In genomic region chr14:34983148-34983760, GRCh38 we compare ENCODE assay signal across 9 cellular contexts. TPM values are rescaled to one million over a fixed set of nuclear protein-coding genes. Genes with fewer than 3 reads are reported as not detected.
A peak's percentile ranks its signal among the peaks of the same experiment; 100 is the strongest.
DNase-seq lines count a peak whose midpoint lies in the region; ATAC-seq, FAIRE-seq and TF ChIP-seq lines count a peak whose summit lies in the region.
"Had no signal": no experiment of that assay in that cellular context is flagged by ENCODE, and none has a peak within 500 bp of the region (broad histone marks: within the 10 kb centered on the region; RNA-seq: fewer than 3 reads in every experiment).

No MANE protein-coding gene starts in this region.

- TF ChIP-seq POLR2A in ovary (IDR thresholded peaks at IDR 0.05), result no peak

- H4K20me1 ChIP-seq in Karpas-422 (ENCODE audit: insufficient read depth, low read depth, low read length), result no peaks in the 10 kb centered on the region

- CTCF ChIA-PET in CD4-positive, alpha-beta memory T cell (lab: Charles Lee; ENCODE audit: partially characterized antibody), result interaction anchor here (1.2 to 4.3 kb wide), 5 partner anchors 15 to 421 kb away, joined by 3 to 16 read pairs (median 7); partner anchors contain the start of genes BAZ1A, NFKBIA, PPP2R3C and PRORP

- WGBS in ovary, 3 donors, result 0 to 1% (median 0%) methylated on average over 28 of the region's 28 CpGs

- peak overlapping the region; percentile 78 for H2AFZ ChIP-seq in Karpas-422 (ENCODE audit: low read length)

- H3K36me3 ChIP-seq in CD4-positive, alpha-beta memory T cell (ENCODE audit: insufficient read depth, low read length), result no peaks in the 10 kb centered on the region
- no peaks in the 10 kb centered on the region; the same call in none of the 2 replicates for H3K36me3 ChIP-seq in Karpas-422 (ENCODE audit: insufficient read depth, low read length)
- no peaks in the 10 kb centered on the region for H3K36me3 ChIP-seq in ovary

- peak overlapping the region; percentile 98 for H3K27ac ChIP-seq in CD4-positive, alpha-beta memory T cell (ENCODE audit: low read depth, low read length)
- H3K27ac ChIP-seq in Karpas-422 (ENCODE audit: low read length) (peak overlapping the region; percentile 86), ovary (peak overlapping the region; percentile 67 to 96)

- POLR2A ChIA-PET in CD4-positive, alpha-beta memory T cell (lab: Charles Lee; ENCODE audit: partially characterized antibody), result interaction anchor here (0.6 to 6.9 kb wide), 23 partner anchors 10 to 447 kb away, joined by 3 to 128 read pairs (median 6); partner anchors contain the start of genes BAZ1A, FAM177A1, NFKBIA and PPP2R3C

- peaks cover 11 to 23% (median 20%) of the 10 kb centered on the region in 4 donors for H3K4me1 Mint-ChIP-seq in CD4-positive, alpha-beta memory T cell

- H3K79me2 ChIP-seq in Karpas-422 (ENCODE audit: low read length), result peaks cover 92% of the 10 kb centered on the region

- H3K9me3 Mint-ChIP-seq in CD4-positive, alpha-beta memory T cell, result no peaks in the 10 kb centered on the region
- H3K9me3 Mint-ChIP-seq: mesothelial cell of epicardium had no signal

- no peak for FAIRE-seq in D721Med (lab: Jason Lieb, UNC)

- no peaks in the 10 kb centered on the region for H3K9me2 ChIP-seq in Karpas-422 (replicated peaks; ENCODE audit: insufficient read depth, low read length)

- H3K4me2 ChIP-seq in Karpas-422 (ENCODE audit: low read depth, low read length, poor library complexity, severe bottlenecking), result peak overlapping the region; percentile 90

- peaks cover 5% of the 10 kb centered on the region in 2 donors for H3K36me3 Mint-ChIP-seq in CD4-positive, alpha-beta memory T cell

- H3K9ac ChIP-seq in Karpas-422 (ENCODE audit: low read length), result peak overlapping the region; percentile 82

- ATAC-seq in GM21717 (IDR thresholded peaks at IDR 0.05; ENCODE audit: unreplicated experiment), result peak; percentile 14

- no peak overlapping the region for H3K4me3 Mint-ChIP-seq in CD4-positive, alpha-beta memory T cell
- H3K4me3 Mint-ChIP-seq: mesothelial cell of epicardium had no signal

- H3K27me3 ChIP-seq in CD4-positive, alpha-beta memory T cell (ENCODE audit: insufficient read depth, low read length), result no peaks in the 10 kb centered on the region
- H3K27me3 ChIP-seq in Karpas-422 (ENCODE audit: low read length) (no peaks in the 10 kb centered on the region), ovary (no peaks in the 10 kb centered on the region)

- DNase-seq in CD4-positive, alpha-beta memory T cell, result no peak
- no peak for DNase-seq in Karpas-422
- DNase-seq in epidermal melanocyte (ENCODE audit: insufficient read length, low spot score), result peak; percentile 16
- DNase-seq in ovary, result no peak
- DNase-seq in glomerular visceral epithelial cell (ENCODE audit: extremely low spot score), result no peak
- no peak for DNase-seq in RPMI8226
- DNase-seq in D721Med (ENCODE audit: insufficient read length, low spot score), result no peak

- intact Hi-C loops in CD4-positive, alpha-beta memory T cell (cut with micrococcal nuclease), result loop anchor here (2.0 to 10.0 kb wide), 3 partner anchors 242 to 826 kb away; partner anchors contain the start of gene RALGAPA1
- intact Hi-C loops in ovary (cut with DNase I), result loop anchor here in 1 of 4 donors (5.0 kb wide), 1 partner anchor 64 kb away; the partner anchor contains the start of gene FAM177A1

- TF ChIP-seq EP300 in ovary (IDR thresholded peaks at IDR 0.05), result no peak

- TF ChIP-seq CTCF in ovary (IDR thresholded peaks at IDR 0.05), result no peak
- TF ChIP-seq CTCF in D721Med (IDR thresholded peaks at IDR 0.05; ENCODE audit: insufficient read depth, missing control alignments), result no peak

- H3K27me3 Mint-ChIP-seq in CD4-positive, alpha-beta memory T cell, result no peaks in the 10 kb centered on the region

- peaks cover 52% of the 10 kb centered on the region for H3K4me1 ChIP-seq in CD4-positive, alpha-beta memory T cell (ENCODE audit: insufficient read depth, low read length)
- H3K4me1 ChIP-seq in Karpas-422 (ENCODE audit: low read length) (peaks cover 50% of the 10 kb centered on the region), ovary (ENCODE audit: insufficient read depth) (peaks cover 14% of the 10 kb centered on the region)

- peak overlapping the region; percentile 87 to 91 for H3K4me3 ChIP-seq in CD4-positive, alpha-beta memory T cell (ENCODE audit: low read length in 2 of 2)
- H3K4me3 ChIP-seq in Karpas-422 (ENCODE audit: low read length) (peak overlapping the region; percentile 87), ovary (peak overlapping the region; percentile 63)

- H3K27ac Mint-ChIP-seq in CD4-positive, alpha-beta memory T cell, result no peak overlapping the region
- H3K27ac Mint-ChIP-seq: mesothelial cell of epicardium had no signal

- H3K9me3 ChIP-seq in CD4-positive, alpha-beta memory T cell (ENCODE audit: control insufficient read depth in 1 of 2, low read length in 2 of 2), result no peaks in the 10 kb centered on the region
- no peaks in the 10 kb centered on the region for H3K9me3 ChIP-seq in Karpas-422 (ENCODE audit: low read length)
- H3K9me3 ChIP-seq in ovary, result no peaks in the 10 kb centered on the region

RNA-seq across cellular contexts. Expression of gene SRP54, which starts 0.5 kb away (rescaled TPM):
- 10 to 100 TPM; 59.8 to 62.7 TPM for total RNA-seq in CD4-positive, alpha-beta memory T cell
- 10 to 100 TPM; 31.6 to 49.2 TPM for polyA plus RNA-seq in CD4-positive, alpha-beta memory T cell
- 86.8 and 115 TPM in 2 replicates for total RNA-seq in Karpas-422 (2014; rRNA removed; shearing (Covaris generic); ENCODE audit: low replicate concordance)
- 10 to 100 TPM; 29.0 to 41.2 (median 37.3) TPM for total RNA-seq in ovary
- polyA plus RNA-seq in ovary, result 10 to 100 TPM; 25.9 to 61.6 TPM
